ENCODE assay signal across 12 cellular contexts in genomic region chr2:20758997-20759396, GRCh38.
A peak's percentile ranks its signal among the peaks of the same experiment; 100 is the strongest.
DNase-seq lines count a peak whose midpoint lies in the region; ATAC-seq lines count a peak whose summit lies in the region.
"Had no signal": no experiment of that assay in that cellular context is flagged by ENCODE, and none has a peak within 500 bp of the region (broad histone marks: within the 10 kb centered on the region; RNA-seq: fewer than 3 reads in every experiment).

No MANE protein-coding gene starts in this region.

- in situ Hi-C loops in ACHN (cut with HindIII; ENCODE audit: low pct_ligation_motif_present, low pct_unique_long_range_greater_than_20kb, low sequenced_read_pairs) = no loop called here

- DNase-seq in GDM1 (lab: John Stamatoyannopoulos, UW) (no peak), ACHN (no peak), NCI-H1048 (lab: John Stamatoyannopoulos, UW) (no peak), T-helper 2 cell (no peak)
- DNase-seq: activated CD8-positive, alpha-beta T cell treated with anti-CD3 and anti-CD28 coated beads, Interleukin-2, amount 10 ng/mL, durations not matched to agents 7 days and 5 days; DMS153; lower lobe of right lung; natural killer cell had no signal

- ATAC-seq in GM18858 (IDR thresholded peaks at IDR 0.05; ENCODE audit: unreplicated experiment) (peak; percentile 84), GM21423 (IDR thresholded peaks at IDR 0.05; ENCODE audit: unreplicated experiment) (peak; percentile 93), HG02973 (IDR thresholded peaks at IDR 0.05; ENCODE audit: unreplicated experiment) (peak; percentile 95), HG03571 (IDR thresholded peaks at IDR 0.05; ENCODE audit: unreplicated experiment) (peak; percentile 92)
- ATAC-seq: activated CD8-positive, alpha-beta T cell treated with anti-CD3 and anti-CD28 coated beads, Interleukin-2, amount 10 ng/mL, durations not matched to agents 7 days and 5 days; lower lobe of right lung; natural killer cell had no signal
